11 cellular contexts compared by ENCODE assay signal in the genomic region with DNA sequence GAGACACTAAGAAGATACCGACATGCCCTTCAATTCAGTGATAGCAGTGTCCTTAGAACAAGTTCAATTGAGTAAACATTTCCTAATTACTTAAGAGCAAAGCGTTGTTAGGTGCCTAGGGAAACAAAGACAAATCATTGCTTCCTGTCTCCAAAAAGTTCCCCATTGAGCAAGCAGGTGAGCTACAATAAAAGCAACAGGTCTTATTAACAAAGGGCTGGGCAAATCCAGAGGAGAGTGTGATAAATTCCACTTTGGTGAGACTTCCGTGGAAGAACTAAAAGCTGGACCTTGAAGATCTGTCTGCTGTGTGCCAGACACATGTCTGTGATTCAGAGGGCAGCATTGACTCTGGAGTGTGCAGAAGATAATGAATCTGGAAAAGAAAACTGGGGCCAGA. TPM values are rescaled to one million over a fixed set of nuclear protein-coding genes. Genes with fewer than 3 reads are reported as not detected.
A peak's percentile ranks its signal among the peaks of the same experiment; 100 is the strongest.
DNase-seq lines count a peak whose midpoint lies in the region; ATAC-seq and TF ChIP-seq lines count a peak whose summit lies in the region.
"Had no signal": no experiment of that assay in that cellular context is flagged by ENCODE, and none has a peak within 500 bp of the region (broad histone marks: within the 10 kb centered on the region; RNA-seq: fewer than 3 reads in every experiment).

No MANE protein-coding gene starts in this region.

- H3K4me3 ChIP-seq in mesendoderm (ENCODE audit: low read length) = no peak overlapping the region
- H3K4me3 ChIP-seq in tibial artery = no peak overlapping the region

- H3K9me3 Mint-ChIP-seq in IgD-negative memory B cell = no peaks in the 10 kb centered on the region
- H3K9me3 Mint-ChIP-seq in activated T-helper 1 cell treated with anti-CD3 and anti-CD28 coated beads, Interleukin-12 subunit alpha, Interleukin-12 subunit beta, Interleukin-2, Interleukin-4 antibody, amounts not matched to agents 30 ng/mL and 10 ng/mL and 1 ng/mL, durations not matched to agents 14 hours and 24 hours and 36 hours = no peaks in the 10 kb centered on the region

- no peaks in the 10 kb centered on the region for H3K9me3 ChIP-seq in tibial artery

- no peaks in the 10 kb centered on the region for H3K27me3 ChIP-seq in mesendoderm (ENCODE audit: insufficient read depth, low read length, poor library complexity)
- no peaks in the 10 kb centered on the region for H3K27me3 ChIP-seq in tibial artery

- peaks cover 12 to 21% (median 13%) of the 10 kb centered on the region in 3 donors for H3K4me1 Mint-ChIP-seq in IgD-negative memory B cell
- H3K4me1 Mint-ChIP-seq in activated T-helper 1 cell treated with anti-CD3 and anti-CD28 coated beads, Interleukin-12 subunit alpha, Interleukin-12 subunit beta, Interleukin-2, Interleukin-4 antibody, amounts not matched to agents 30 ng/mL and 10 ng/mL and 1 ng/mL, durations not matched to agents 14 hours and 24 hours and 36 hours (ENCODE audit: low read depth) = peaks cover 23% of the 10 kb centered on the region

- no peaks in the 10 kb centered on the region for H3K79me1 ChIP-seq in mesendoderm (ENCODE audit: low read length)

- H3K4me3 Mint-ChIP-seq in IgD-negative memory B cell = peak overlapping the region; percentile 62 to 93 (median 80)
- peak overlapping the region; percentile 49 for H3K4me3 Mint-ChIP-seq in activated T-helper 1 cell treated with anti-CD3 and anti-CD28 coated beads, Interleukin-12 subunit alpha, Interleukin-12 subunit beta, Interleukin-2, Interleukin-4 antibody, amounts not matched to agents 30 ng/mL and 10 ng/mL and 1 ng/mL, durations not matched to agents 14 hours and 24 hours and 36 hours

- H3K9ac ChIP-seq in mesendoderm (ENCODE audit: low read length) = peak overlapping the region; percentile 95

- H3K79me2 ChIP-seq in mesendoderm (ENCODE audit: control insufficient read depth, insufficient read depth, low read length) = peaks cover 14% of the 10 kb centered on the region

- no peak overlapping the region for H2BK120ac ChIP-seq in mesendoderm (ENCODE audit: low read depth, low read length)

- H3K56ac ChIP-seq in mesendoderm (ENCODE audit: low read length) = peak overlapping the region; percentile 37

- no peak overlapping the region for H3K23ac ChIP-seq in mesendoderm (ENCODE audit: low read length)

- no peak overlapping the region for H3K4me2 ChIP-seq in mesendoderm (ENCODE audit: low read length)

- H2AK5ac ChIP-seq in mesendoderm (ENCODE audit: low read length) = no peak overlapping the region

- no CpG with 5 or more reads among the region's 3 CpGs for WGBS in mesendoderm (ENCODE audit: extremely low coverage, insufficient coverage, low lambda C conversion rate)

- no peaks in the 10 kb centered on the region for H3K36me3 Mint-ChIP-seq in IgD-negative memory B cell
- peaks cover 1% of the 10 kb centered on the region for H3K36me3 Mint-ChIP-seq in activated T-helper 1 cell treated with anti-CD3 and anti-CD28 coated beads, Interleukin-12 subunit alpha, Interleukin-12 subunit beta, Interleukin-2, Interleukin-4 antibody, amounts not matched to agents 30 ng/mL and 10 ng/mL and 1 ng/mL, durations not matched to agents 14 hours and 24 hours and 36 hours (ENCODE audit: low read depth)

- H3K18ac ChIP-seq in mesendoderm (ENCODE audit: low read length) = peak overlapping the region; percentile 95

- DNase-seq in DMS153 (lab: John Stamatoyannopoulos, UW) (peak; percentile 42), mesendoderm (peak; percentile 66), tibial artery (no peak)
- no peak for DNase-seq in activated T-helper 1 cell treated with anti-CD3 and anti-CD28 coated beads, Interleukin-12 subunit alpha, Interleukin-12 subunit beta, Interleukin-2, Interleukin-4 antibody, amounts not matched to agents 30 ng/mL and 10 ng/mL and 1 ng/mL, durations not matched to agents 14 hours and 24 hours and 36 hours (ENCODE audit: low spot score)
- DNase-seq: effector CD8-positive, alpha-beta T cell had no signal

- H3K4me1 ChIP-seq in mesendoderm (ENCODE audit: control insufficient read depth, low read depth, low read length) (peaks cover 8% of the 10 kb centered on the region), tibial artery (peaks cover 0 to 12% (median 5%) of the 10 kb centered on the region in 4 donors)

- H4K5ac ChIP-seq in mesendoderm (ENCODE audit: low read length) = no peak overlapping the region

- H3K36me3 ChIP-seq in mesendoderm (ENCODE audit: control insufficient read depth, insufficient read depth, low read length) (no peaks in the 10 kb centered on the region), tibial artery (no peaks in the 10 kb centered on the region)

- H3K27ac ChIP-seq in mesendoderm (ENCODE audit: low read depth, low read length) (peak overlapping the region; percentile 33), tibial artery (no peak overlapping the region)

- H2BK15ac ChIP-seq in mesendoderm (replicated peaks; ENCODE audit: low read depth) = no peak overlapping the region

- no peak for ATAC-seq in GM21515 (IDR thresholded peaks at IDR 0.05; ENCODE audit: unreplicated experiment)
- ATAC-seq in HG02981 (IDR thresholded peaks at IDR 0.05; ENCODE audit: unreplicated experiment) = no peak
- ATAC-seq in GM21390 (IDR thresholded peaks at IDR 0.05; ENCODE audit: unreplicated experiment) = no peak
- ATAC-seq: GM12878, HCT116 had no signal

- no peak overlapping the region for H2BK5ac ChIP-seq in mesendoderm (ENCODE audit: low read length)

- H4K8ac ChIP-seq in mesendoderm (ENCODE audit: low read depth, low read length) = no peak overlapping the region

- H3K27me3 Mint-ChIP-seq in IgD-negative memory B cell = no peaks in the 10 kb centered on the region
- H3K27me3 Mint-ChIP-seq in activated T-helper 1 cell treated with anti-CD3 and anti-CD28 coated beads, Interleukin-12 subunit alpha, Interleukin-12 subunit beta, Interleukin-2, Interleukin-4 antibody, amounts not matched to agents 30 ng/mL and 10 ng/mL and 1 ng/mL, durations not matched to agents 14 hours and 24 hours and 36 hours (ENCODE audit: insufficient read depth) = peaks cover 8% of the 10 kb centered on the region

- no peak overlapping the region for H3K4ac ChIP-seq in mesendoderm (ENCODE audit: low read depth, low read length)

- peak overlapping the region in 1 of 3 donors; percentile 35 for H3K27ac Mint-ChIP-seq in IgD-negative memory B cell
- no peak overlapping the region for H3K27ac Mint-ChIP-seq in activated T-helper 1 cell treated with anti-CD3 and anti-CD28 coated beads, Interleukin-12 subunit alpha, Interleukin-12 subunit beta, Interleukin-2, Interleukin-4 antibody, amounts not matched to agents 30 ng/mL and 10 ng/mL and 1 ng/mL, durations not matched to agents 14 hours and 24 hours and 36 hours

- no peak for TF ChIP-seq CTCF in tibial artery (IDR thresholded peaks at IDR 0.05)

- intact Hi-C loops in activated T-helper 1 cell treated with anti-CD3 and anti-CD28 coated beads, Interleukin-12 subunit alpha, Interleukin-12 subunit beta, Interleukin-2, Interleukin-4 antibody, amounts not matched to agents 30 ng/mL and 10 ng/mL and 1 ng/mL, durations not matched to agents 14 hours and 24 hours and 36 hours (cut with micrococcal nuclease) = loop anchor here (5.0 to 10.0 kb wide), 4 partner anchors 42 to 1850 kb away; a partner anchor contains a TSS
- intact Hi-C loops in tibial artery (cut with DNase I; ENCODE audit: low total_unique reads) = no loop called here

RNA-seq across cellular contexts. Expression of a gene that starts 1.9 kb away (rescaled TPM):
- 46.3 TPM for polyA plus RNA-seq in IgD-negative memory B cell
- total RNA-seq in activated T-helper 1 cell treated with anti-CD3 and anti-CD28 coated beads, Interleukin-12 subunit alpha, Interleukin-12 subunit beta, Interleukin-2, Interleukin-4 antibody, amounts not matched to agents 30 ng/mL and 10 ng/mL and 1 ng/mL, durations not matched to agents 14 hours and 24 hours and 36 hours = 62.5 and 67.8 TPM in 2 replicates
- 25.3 TPM for polyA plus RNA-seq in mesendoderm (2013, experiment 1 of 2)
- polyA plus RNA-seq in mesendoderm (2013, experiment 2 of 2) = 25.7 TPM

RNA-seq across cellular contexts. Expression of a gene that starts 47.4 kb away (rescaled TPM):
- polyA plus RNA-seq in IgD-negative memory B cell = 28.3 TPM
- total RNA-seq in activated T-helper 1 cell treated with anti-CD3 and anti-CD28 coated beads, Interleukin-12 subunit alpha, Interleukin-12 subunit beta, Interleukin-2, Interleukin-4 antibody, amounts not matched to agents 30 ng/mL and 10 ng/mL and 1 ng/mL, durations not matched to agents 14 hours and 24 hours and 36 hours = 32.7 and 32.8 TPM in 2 replicates
- 12.5 TPM for polyA plus RNA-seq in mesendoderm (2013, experiment 1 of 2)
- 13.3 TPM for polyA plus RNA-seq in mesendoderm (2013, experiment 2 of 2)

Comparison
In these comparisons a context has a peak if more than half of its experiments do, and no peak if none do; other contexts are left out.
1. DNase-seq: peak in DMS153 (single experiment) and mesendoderm (single experiment); none in activated T-helper 1 cell treated with anti-CD3 and anti-CD28 coated beads, Interleukin-12 subunit alpha, Interleukin-12 subunit beta, Interleukin-2, Interleukin-4 antibody, amounts not matched to agents 30 ng/mL and 10 ng/mL and 1 ng/mL, durations not matched to agents 14 hours and 24 hours and 36 hours (single experiment) and tibial artery (0 of 2).